Comparison of ENCODE assay signal across 9 cellular contexts in genomic region chr21:17554619-17555472, GRCh38. TPM values are rescaled to one million over a fixed set of nuclear protein-coding genes. Genes with fewer than 3 reads are reported as not detected.
DNase-seq lines count a peak whose midpoint lies in the region; ATAC-seq, FAIRE-seq and TF ChIP-seq lines count a peak whose summit lies in the region.
"Had no signal": no experiment of that assay in that cellular context is flagged by ENCODE, and none has a peak within 500 bp of the region (broad histone marks: within the 10 kb centered on the region; RNA-seq: fewer than 3 reads in every experiment).

No MANE protein-coding gene starts in this region.

- ATAC-seq in GM21723 (IDR thresholded peaks at IDR 0.05; ENCODE audit: unreplicated experiment) = no peak

- H3K27me3 ChIP-seq in small intestine (ENCODE audit: control insufficient read depth in 2 of 2, insufficient read depth in 2 of 2, low read length in 2 of 2) = no peaks in the 10 kb centered on the region

- H3K27ac ChIP-seq in small intestine (ENCODE audit: low read depth in 1 of 2, low read length in 1 of 2) = no peak overlapping the region

- H3K9me3 ChIP-seq in small intestine (ENCODE audit: control insufficient read depth, low read depth) = no peaks in the 10 kb centered on the region

- no peak overlapping the region for H3K4me3 ChIP-seq in foreskin fibroblast (ENCODE audit: low read depth in 1 of 2, low read length in 2 of 2)
- no peak overlapping the region for H3K4me3 ChIP-seq in small intestine (ENCODE audit: low read depth in 1 of 2, low read length in 2 of 2)

- DNase-seq in DMS 273 (lab: John Stamatoyannopoulos, UW; ENCODE audit: unreplicated experiment) (peak; percentile 9), DMS 273 treated with DMSO at 0.1 percent for 48 hours (lab: John Stamatoyannopoulos, UW) (no peak), RPMI7951 (ENCODE audit: low read depth) (peak; percentile 49), foreskin fibroblast (peak; percentile 6 to 36), small intestine (peak; percentile 16), NCI-H1436 treated with DMSO at 0.1 percent for 48 hours (lab: John Stamatoyannopoulos, UW) (no peak)
- DNase-seq in stimulated activated CD4-positive, alpha-beta T cell treated with anti-CD3 and anti-CD28 coated beads, Interleukin-15, amount 100 ng/mL, for 24 hours = no peak
- DNase-seq: activated CD4-positive, alpha-beta T cell treated with anti-CD3 and anti-CD28 coated beads, Interleukin-2, amount 50 U/mL, for 1 hour had no signal

- H3K4me1 ChIP-seq in small intestine (ENCODE audit: control insufficient read depth in 2 of 2, insufficient read depth in 1 of 2, low read depth in 1 of 2, low read length in 1 of 2) = no peaks in the 10 kb centered on the region

- no peak for FAIRE-seq in small intestine (lab: Jason Lieb, UNC)

- peak; percentile 20 for TF ChIP-seq CTCF in foreskin fibroblast (IDR thresholded peaks at IDR 0.05; ENCODE audit: low read depth, low read length)

- H3K36me3 ChIP-seq in small intestine (ENCODE audit: control insufficient read depth in 2 of 2, insufficient read depth in 2 of 2, low read length in 2 of 2) = peaks cover 0 to 14% of the 10 kb centered on the region in 2 donors

- 57 to 70% (median 66%) methylated on average over 7 of the region's 7 CpGs for WGBS in small intestine, 3 donors

RNA-seq across cellular contexts. Expression of gene CXADR, which starts 42.0 kb away (rescaled TPM):
- total RNA-seq in RPMI7951 (2014; rRNA removed; shearing (Covaris generic)) = 13.7 and 16.4 TPM in 2 replicates
- polyA plus RNA-seq in small intestine = 10 to 100 TPM; 12.5 to 39.2 (median 32.2) TPM

RNA-seq across cellular contexts. Expression of gene BTG3, which starts 57.9 kb away (rescaled TPM):
- total RNA-seq in RPMI7951 (2014; rRNA removed; shearing (Covaris generic)) = 67.3 and 80.5 TPM in 2 replicates
- 10 to 100 TPM in 1 of 3 donors, 1 to 10 TPM in 2; 4.7 to 14.9 (median 6.8) TPM for polyA plus RNA-seq in small intestine

Comparison
In these comparisons a context has a peak if more than half of its experiments do, and no peak if none do; other contexts are left out.
1. DNase-seq: peak in DMS 273 (single experiment), RPMI7951 (single experiment), foreskin fibroblast (2 of 2) and small intestine (single experiment); none in DMS 273 treated with DMSO at 0.1 percent for 48 hours (single experiment), NCI-H1436 treated with DMSO at 0.1 percent for 48 hours (single experiment) and stimulated activated CD4-positive, alpha-beta T cell treated with anti-CD3 and anti-CD28 coated beads, Interleukin-15, amount 100 ng/mL, for 24 hours (single experiment).